12 cellular contexts compared by ENCODE assay signal in genomic region chr10:59387951-59388431, GRCh38. TPM values are rescaled to one million over a fixed set of nuclear protein-coding genes. Genes with fewer than 3 reads are reported as not detected.
A peak's percentile ranks its signal among the peaks of the same experiment; 100 is the strongest.
DNase-seq lines count a peak whose midpoint lies in the region; ATAC-seq and TF ChIP-seq lines count a peak whose summit lies in the region.
"Had no signal": no experiment of that assay in that cellular context is flagged by ENCODE, and none has a peak within 500 bp of the region (broad histone marks: within the 10 kb centered on the region; RNA-seq: fewer than 3 reads in every experiment).

No MANE protein-coding gene starts in this region.

- BruUV-seq in HCT116 (replicated peaks; lab: Mats Ljungman, UMichigan) = no TSS peak

- no peak for TF ChIP-seq POLR2A in HCT116 (IDR thresholded peaks at IDR 0.05; ENCODE audit: borderline replicate concordance, extremely low read depth, insufficient read depth, insufficient read length)

- H2AFZ ChIP-seq in HCT116 (ENCODE audit: low read depth, low read length, poor library complexity, severe bottlenecking) = no peak overlapping the region

- H3K9me3 ChIP-seq in HCT116 (ENCODE audit: control insufficient read depth in 1 of 2, insufficient read depth in 1 of 2, low read depth in 1 of 2, low read length in 2 of 2) = no peaks in the 10 kb centered on the region

- H3K27ac ChIP-seq in HCT116 (ENCODE audit: low read depth, low read length) = no peak overlapping the region

- POLR2A ChIA-PET in HCT116 (lab: Charles Lee) = no interaction called here

- no peaks in the 10 kb centered on the region for H3K36me3 ChIP-seq in HCT116 (ENCODE audit: control insufficient read depth in 1 of 2, insufficient read depth in 2 of 2, low read length in 2 of 2)

- no peak for TF ChIP-seq RAD21 in HCT116 (IDR thresholded peaks at IDR 0.05; ENCODE audit: low read depth)

- ATAC-seq in HCT116 (peak; percentile 57; the same call in 1 of the 2 replicates), HG03342 (IDR thresholded peaks at IDR 0.05; ENCODE audit: unreplicated experiment) (no peak), GM19452 (IDR thresholded peaks at IDR 0.05; ENCODE audit: unreplicated experiment) (no peak)
- ATAC-seq: left colon had no signal

- intact Hi-C loops in HCT116 (cut with micrococcal nuclease) = no loop called here

- no peak for TF ChIP-seq CTCF in HCT116 (IDR thresholded peaks at IDR 0.05 in 2 of 3, conservative IDR thresholded peaks at IDR 0.05 in 1 of 3; ENCODE audit: borderline replicate concordance in 1 of 3, insufficient read depth in 1 of 3, low read depth in 2 of 3, low read length in 2 of 3)

- no peak overlapping the region for H3K9ac ChIP-seq in HCT116 (ENCODE audit: low read length)

- H4K20me1 ChIP-seq in HCT116 (ENCODE audit: insufficient read depth) = no peaks in the 10 kb centered on the region

- CTCF ChIA-PET in HCT116 (lab: Charles Lee) = interaction anchor here (1.1 kb wide), 1 partner anchor 192 kb away, joined by 3 read pairs; no protein-coding TSS in a partner anchor

- H3K4me2 ChIP-seq in HCT116 (ENCODE audit: low read length) = no peak overlapping the region

- H3K79me2 ChIP-seq in HCT116 (ENCODE audit: insufficient read depth, low read length) = no peaks in the 10 kb centered on the region

- no peak for DNase-seq in HCT116 (ENCODE audit: low read depth, low spot score)
- DNase-seq in amniotic epithelial cell (ENCODE audit: low read depth) = peak; percentile 96
- peak; percentile 97 for DNase-seq in glomerular visceral epithelial cell (ENCODE audit: extremely low spot score)
- DNase-seq in smooth muscle cell of the brain vasculature (ENCODE audit: low read depth, low spot score) = peak; percentile 41
- no peak for DNase-seq in NOMO-1 treated with DMSO at 0.1 percent for 48 hours (lab: John Stamatoyannopoulos, UW; ENCODE audit: unreplicated experiment)
- no peak for DNase-seq in SKM-1 treated with dmso at 0.1 percent for 144 hours (lab: John Stamatoyannopoulos, UW; ENCODE audit: unreplicated experiment)
- DNase-seq: left colon; NCI-H1092; RPMI8226; stimulated activated CD4-positive, alpha-beta T cell treated with anti-CD3 and anti-CD28 coated beads, Interleukin-2, amount 100 ng/mL, for 48 hours had no signal

- H3K9me2 ChIP-seq in HCT116 (ENCODE audit: insufficient read depth) = no peaks in the 10 kb centered on the region

- H3K4me3 ChIP-seq in HCT116 (replicated peaks in 1 of 2; ENCODE audit: low read depth in 1 of 2, low read length in 2 of 2) = no peak overlapping the region

- H3K27me3 ChIP-seq in HCT116 (ENCODE audit: insufficient read depth, low read length) = peaks cover 3% of the 10 kb centered on the region; the same call in 1 of the 2 replicates

- RAD21 ChIA-PET in HCT116 (lab: Charles Lee; ENCODE audit: low non-redundant PET in 1 of 2, low total read pairs in 2 of 2, uncharacterized antibody in 2 of 2, unreplicated experiment in 2 of 2) = no interaction called here

- peaks cover 0 to 7% of the 10 kb centered on the region in 2 experiments; a peak in 1 of 4 replicates for H3K4me1 ChIP-seq in HCT116 (ENCODE audit: control insufficient read depth in 1 of 2, insufficient read depth in 2 of 2, low read length in 2 of 2)

TF ChIP-seq in HCT116, 20 proteins besides CTCF, POLR2A, EP300 and RAD21:
- TF ChIP-seq CEBPB (IDR thresholded peaks at IDR 0.05; ENCODE audit: low read depth) (no peak), FOSL1 (IDR thresholded peaks at IDR 0.05; ENCODE audit: low read depth) (no peak), EZH2 (IDR thresholded peaks at IDR 0.05) (no peak), REST (IDR thresholded peaks at IDR 0.05; ENCODE audit: low read depth) (no peak), POLR2AphosphoS5 (IDR thresholded peaks at IDR 0.05; ENCODE audit: low read depth, low read length) (no peak), ZFX (IDR thresholded peaks at IDR 0.05) (no peak), EGR1 (IDR thresholded peaks at IDR 0.05; ENCODE audit: low read depth) (no peak), SRF (IDR thresholded peaks at IDR 0.05; ENCODE audit: low read depth) (no peak), ATF3 (IDR thresholded peaks at IDR 0.05) (no peak), CBX3 (IDR thresholded peaks at IDR 0.05; ENCODE audit: low read depth) (no peak), MAX (IDR thresholded peaks at IDR 0.05) (no peak), ELF1 (IDR thresholded peaks at IDR 0.05; ENCODE audit: borderline replicate concordance, low read depth) (no peak), SIN3A (IDR thresholded peaks at IDR 0.05; ENCODE audit: low read depth) (no peak), SP1 (IDR thresholded peaks at IDR 0.05; ENCODE audit: low read depth) (no peak)

RNA-seq across cellular contexts. Expression of gene FAM13C, which starts 25.6 kb away (rescaled TPM):
- 0.42 TPM for total RNA-seq in HCT116 (2021; ENCODE audit: unreplicated experiment)
- not detected in 2 replicates for polyA plus RNA-seq in HCT116 (2012)

Comparison
In these comparisons a context has a peak if more than half of its experiments do, and no peak if none do; other contexts are left out.
1. DNase-seq: peak in amniotic epithelial cell (single experiment), glomerular visceral epithelial cell (single experiment) and smooth muscle cell of the brain vasculature (single experiment); none in HCT116 (single experiment), NOMO-1 treated with DMSO at 0.1 percent for 48 hours (single experiment) and SKM-1 treated with dmso at 0.1 percent for 144 hours (single experiment).